In the genomic region with DNA sequence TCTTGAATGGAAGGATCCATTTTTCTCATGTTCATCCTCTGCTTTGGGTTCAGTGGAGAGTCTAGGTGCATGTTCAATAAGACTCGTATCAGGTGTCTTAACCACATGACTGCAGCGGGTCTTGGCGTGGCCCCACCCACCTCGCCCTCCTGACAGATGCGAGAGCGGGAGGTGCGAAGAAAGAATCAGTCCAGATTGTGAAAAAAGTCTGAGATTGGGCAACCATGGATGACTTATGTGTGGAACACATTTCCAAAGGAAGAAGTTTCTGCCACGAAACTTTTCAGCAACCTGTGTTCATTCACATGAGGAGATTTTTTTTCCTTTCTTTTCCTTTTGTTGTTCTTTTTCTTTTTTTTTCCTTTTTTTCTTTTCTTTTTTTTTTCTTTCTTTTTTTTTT, we compare ENCODE assay signal across 21 cellular contexts.
"Had no signal": no experiment of that assay in that cellular context is flagged by ENCODE, and none has a peak within 500 bp of the region (broad histone marks: within the 10 kb centered on the region; RNA-seq: fewer than 3 reads in every experiment).

No MANE protein-coding gene starts in this region.

- H3K4me3 ChIP-seq: right lobe of liver, skin epidermis, tibial artery had no signal

- H3K27ac Mint-ChIP-seq: activated naive CD8-positive, alpha-beta T cell treated with anti-CD3 and anti-CD28 coated beads for 36 hours; stimulated activated effector memory CD8-positive, alpha-beta T cell treated with anti-CD3 and anti-CD28 coated beads, Interleukin-12 subunit alpha, Interleukin-12 subunit beta, amount 100 ng/mL, for 72 hours; T-cell; T-helper 2 cell treated with Interferon-gamma antibody and Interleukin-4, amounts not matched to agents 5 μg/mL and 100 μg/mL, for 36 hours had no signal

- H3K4me3 Mint-ChIP-seq: activated naive CD8-positive, alpha-beta T cell treated with anti-CD3 and anti-CD28 coated beads for 36 hours; stimulated activated effector memory CD8-positive, alpha-beta T cell treated with anti-CD3 and anti-CD28 coated beads, Interleukin-12 subunit alpha, Interleukin-12 subunit beta, amount 100 ng/mL, for 72 hours; stimulated activated naive CD8-positive, alpha-beta T cell treated with anti-CD3 and anti-CD28 coated beads, Interleukin-15, amount 100 ng/mL, for 72 hours; T-cell; T-helper 2 cell treated with Interferon-gamma antibody and Interleukin-4, amounts not matched to agents 5 μg/mL and 100 μg/mL, for 36 hours had no signal

- H3K9me3 ChIP-seq: right lobe of liver, tibial artery had no signal

- H3K27me3 Mint-ChIP-seq: activated naive CD8-positive, alpha-beta T cell treated with anti-CD3 and anti-CD28 coated beads for 36 hours; stimulated activated naive CD8-positive, alpha-beta T cell treated with anti-CD3 and anti-CD28 coated beads, Interleukin-15, amount 100 ng/mL, for 72 hours; T-cell had no signal

- H3K27me3 ChIP-seq: right lobe of liver, tibial artery had no signal

- DNase-seq: activated CD8-positive, alpha-beta memory T cell treated with anti-CD3 and anti-CD28 coated beads, Interleukin-2, amount 50 U/mL, for 4 hours; activated naive CD4-positive, alpha-beta T cell treated with Interleukin-2 at 50 U/mL for 16 hours; activated naive CD8-positive, alpha-beta T cell treated with anti-CD3 and anti-CD28 coated beads for 36 hours; activated T-cell treated with anti-CD3 and anti-CD28 coated beads, Interleukin-2, amount 50 U/mL, for 48 hours; amniotic stem cell; cerebellar nuclear complex; cortex of kidney; hippocampal formation; left ventricle myocardium superior; nucleus accumbens; right lobe of liver; stimulated activated CD4-positive, alpha-beta T cell treated with anti-CD3 and anti-CD28 coated beads, Interleukin-2, amount 100 ng/mL, for 24 hours; stimulated activated naive CD8-positive, alpha-beta T cell treated with anti-CD3 and anti-CD28 coated beads, Interleukin-15, amount 100 ng/mL, for 72 hours; T-cell; tibial artery had no signal

- H3K9me3 Mint-ChIP-seq: activated naive CD8-positive, alpha-beta T cell treated with anti-CD3 and anti-CD28 coated beads for 36 hours; stimulated activated effector memory CD8-positive, alpha-beta T cell treated with anti-CD3 and anti-CD28 coated beads, Interleukin-12 subunit alpha, Interleukin-12 subunit beta, amount 100 ng/mL, for 72 hours; stimulated activated naive CD8-positive, alpha-beta T cell treated with anti-CD3 and anti-CD28 coated beads, Interleukin-15, amount 100 ng/mL, for 72 hours; T-cell; T-helper 2 cell treated with Interferon-gamma antibody and Interleukin-4, amounts not matched to agents 5 μg/mL and 100 μg/mL, for 36 hours had no signal

- H3K4me1 ChIP-seq: right lobe of liver, tibial artery had no signal

- FAIRE-seq: frontal cortex had no signal

- H3K4me1 Mint-ChIP-seq: activated naive CD8-positive, alpha-beta T cell treated with anti-CD3 and anti-CD28 coated beads for 36 hours; stimulated activated effector memory CD8-positive, alpha-beta T cell treated with anti-CD3 and anti-CD28 coated beads, Interleukin-12 subunit alpha, Interleukin-12 subunit beta, amount 100 ng/mL, for 72 hours; stimulated activated naive CD8-positive, alpha-beta T cell treated with anti-CD3 and anti-CD28 coated beads, Interleukin-15, amount 100 ng/mL, for 72 hours; T-cell had no signal

- ATAC-seq: activated CD4-positive, CD25-positive, alpha-beta regulatory T cell treated with anti-CD3 and anti-CD28 coated beads, Interleukin-2, amount 50 U/mL, for 24 hours; left ventricle myocardium superior; right lobe of liver; stimulated activated effector memory CD8-positive, alpha-beta T cell treated with anti-CD3 and anti-CD28 coated beads, Interleukin-12 subunit alpha, Interleukin-12 subunit beta, amount 100 ng/mL, for 72 hours; stimulated activated naive CD8-positive, alpha-beta T cell treated with anti-CD3 and anti-CD28 coated beads, Interleukin-15, amount 100 ng/mL, for 72 hours; T-cell had no signal

- H3K27ac ChIP-seq: right lobe of liver, skin epidermis, tibial artery, VCaP had no signal
